11 cellular contexts compared by ENCODE assay signal in the genomic region with DNA sequence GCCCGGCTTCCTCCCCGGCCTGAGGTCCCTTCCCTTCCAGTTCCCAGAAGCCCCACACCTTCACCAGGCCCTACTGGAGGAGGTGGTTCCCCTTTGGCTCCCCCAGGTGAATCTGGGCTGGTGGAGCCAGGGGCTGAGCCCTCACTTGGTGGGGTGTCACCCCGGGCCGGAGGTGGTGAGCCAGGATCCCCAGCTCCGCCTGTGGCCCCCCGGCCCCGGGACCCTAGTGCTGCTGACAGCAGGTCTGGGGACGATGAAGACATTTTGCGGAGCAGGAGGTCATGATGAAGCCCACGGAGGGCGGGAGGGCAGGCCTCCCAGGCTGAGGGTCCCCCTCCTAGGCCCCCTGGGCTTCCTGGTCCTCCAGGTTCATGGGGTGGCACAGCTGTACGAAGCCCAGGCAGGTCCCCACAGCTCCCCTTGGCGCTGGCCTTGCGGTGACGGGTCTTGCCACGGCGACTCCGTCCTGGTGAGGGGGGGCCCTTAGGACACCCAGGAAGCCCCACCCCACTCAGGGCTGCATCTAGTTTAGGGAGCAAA. TPM values are rescaled to one million over a fixed set of nuclear protein-coding genes. Genes with fewer than 3 reads are reported as not detected.
A peak's percentile ranks its signal among the peaks of the same experiment; 100 is the strongest.
DNase-seq lines count a peak whose midpoint lies in the region; ATAC-seq and TF ChIP-seq lines count a peak whose summit lies in the region.
"Had no signal": no experiment of that assay in that cellular context is flagged by ENCODE, and none has a peak within 500 bp of the region (broad histone marks: within the 10 kb centered on the region; RNA-seq: fewer than 3 reads in every experiment).

No MANE protein-coding gene starts in this region.

- POLR2A ChIA-PET in PC-3 (lab: Charles Lee; ENCODE audit: unreplicated experiment) = interaction anchor here (0.5 kb wide), 1 partner anchor 9 kb away, joined by 7 read pairs; no protein-coding TSS in a partner anchor

- no peaks in the 10 kb centered on the region for H3K79me1 ChIP-seq in trophoblast cell (ENCODE audit: low read length)

- H4K12ac ChIP-seq in trophoblast cell (ENCODE audit: low read depth, low read length) = peak overlapping the region; percentile 23

- no peak overlapping the region for H3K23ac ChIP-seq in trophoblast cell (ENCODE audit: low read length)

- no peaks in the 10 kb centered on the region for H3K79me2 ChIP-seq in trophoblast cell (ENCODE audit: control insufficient read depth, insufficient read depth, low read length, poor library complexity)
- H3K79me2 ChIP-seq in PC-3 (ENCODE audit: low read length) = no peaks in the 10 kb centered on the region; the same call in 1 of the 2 replicates

- intact Hi-C loops in PC-3 (cut with micrococcal nuclease) = no loop called here

- no peak overlapping the region for H3K9ac ChIP-seq in HUES48 (ENCODE audit: low read depth, low read length)
- H3K9ac ChIP-seq in trophoblast cell (ENCODE audit: low read length) = no peak overlapping the region
- no peak overlapping the region for H3K9ac ChIP-seq in PC-3 (ENCODE audit: low read length)

- peak overlapping the region; percentile 12 for H4K8ac ChIP-seq in trophoblast cell (ENCODE audit: low read depth, low read length)

- H3K27ac ChIP-seq in HUES48 (ENCODE audit: low read depth, low read length) (peak overlapping the region; percentile 61), esophagus (ENCODE audit: low read depth in 2 of 2, low read length in 1 of 2) (peak overlapping the region; percentile 54 to 73), trophoblast cell (ENCODE audit: low read depth, low read length) (no peak overlapping the region), PC-3 (ENCODE audit: low read length) (no peak overlapping the region)
- H3K27ac ChIP-seq: foreskin keratinocyte had no signal

- H3K18ac ChIP-seq in trophoblast cell (ENCODE audit: low read length) = no peak overlapping the region

- peaks cover 33% of the 10 kb centered on the region for H4K20me1 ChIP-seq in PC-3 (ENCODE audit: low read length)

- no peak for TF ChIP-seq CTCF in PC-3 (conservative IDR thresholded peaks at IDR 0.05; ENCODE audit: low read depth, low read length)

- WGBS in esophagus, 2 donors = 59 to 75% methylated on average over 18 of the region's 18 CpGs
- WGBS in trophoblast cell (ENCODE audit: extremely low coverage, insufficient coverage, insufficient read length) = no CpG with 5 or more reads among the region's 18 CpGs

- no peak overlapping the region for H2BK5ac ChIP-seq in trophoblast cell (ENCODE audit: low read depth, low read length, poor library complexity)

- ATAC-seq in GM21423 (IDR thresholded peaks at IDR 0.05; ENCODE audit: unreplicated experiment) (no peak), PC-3 (no peak)

- H2BK120ac ChIP-seq in trophoblast cell (ENCODE audit: insufficient read depth, low read length, poor library complexity) = no peak overlapping the region

- H2AK5ac ChIP-seq in trophoblast cell (ENCODE audit: low read length) = no peak overlapping the region

- H3K4ac ChIP-seq in trophoblast cell (ENCODE audit: low read depth, low read length) = no peak overlapping the region

- H3K4me3 ChIP-seq in HUES48 (ENCODE audit: low read depth, low read length) = no peak overlapping the region
- H3K4me3 ChIP-seq in esophagus (ENCODE audit: low read depth in 1 of 2, low read length in 2 of 2) = no peak overlapping the region
- no peak overlapping the region for H3K4me3 ChIP-seq in trophoblast cell (ENCODE audit: low read depth, low read length)
- no peak overlapping the region for H3K4me3 ChIP-seq in PC-3 (ENCODE audit: low read length)
- H3K4me3 ChIP-seq: lung had no signal

- H3F3A ChIP-seq in PC-3 (ENCODE audit: low read length, unreplicated experiment) = peaks cover 24% of the 10 kb centered on the region

- DNase-seq in trophoblast cell = no peak
- no peak for DNase-seq in midbrain (lab: John Stamatoyannopoulos, UW)
- no peak for DNase-seq in PC-3
- DNase-seq: activated gamma-delta T cell treated with Interleukin-2 at 50 U/mL for 16 hours, SHP77 had no signal

- no peaks in the 10 kb centered on the region for H3K9me3 ChIP-seq in HUES48 (ENCODE audit: control insufficient read depth, insufficient read depth, low read length)
- H3K9me3 ChIP-seq in esophagus (ENCODE audit: control insufficient read depth in 2 of 2, insufficient read depth in 1 of 2, low read depth in 1 of 2, low read length in 1 of 2) = no peaks in the 10 kb centered on the region
- H3K9me3 ChIP-seq in trophoblast cell (ENCODE audit: insufficient read depth, low read depth, low read length) = no peaks in the 10 kb centered on the region
- H3K9me3 ChIP-seq in PC-3 (ENCODE audit: low read length) = no peaks in the 10 kb centered on the region

- H3K27me3 ChIP-seq in HUES48 (ENCODE audit: control insufficient read depth, insufficient read depth, low read length) (no peaks in the 10 kb centered on the region), esophagus (ENCODE audit: control insufficient read depth in 1 of 2, insufficient read depth in 2 of 2, low read length in 2 of 2) (no peaks in the 10 kb centered on the region), trophoblast cell (ENCODE audit: insufficient read depth, low read length) (no peaks in the 10 kb centered on the region), PC-3 (ENCODE audit: low read length) (no peaks in the 10 kb centered on the region)
- H3K27me3 ChIP-seq: foreskin keratinocyte had no signal

- no peak overlapping the region for H2BK12ac ChIP-seq in trophoblast cell (ENCODE audit: low read length)

- peaks cover 81% of the 10 kb centered on the region for H3K36me3 ChIP-seq in HUES48 (ENCODE audit: control insufficient read depth, insufficient read depth, low read length)
- peaks cover 8 to 23% of the 10 kb centered on the region in 2 donors for H3K36me3 ChIP-seq in esophagus (ENCODE audit: control insufficient read depth in 2 of 2, insufficient read depth in 2 of 2, low read length in 1 of 2)
- peaks cover 48 to 69% of the 10 kb centered on the region in 2 experiments for H3K36me3 ChIP-seq in trophoblast cell (ENCODE audit: control insufficient read depth in 1 of 2, insufficient read depth in 2 of 2, low read length in 2 of 2)
- peaks cover 57% of the 10 kb centered on the region for H3K36me3 ChIP-seq in PC-3 (ENCODE audit: low read depth, low read length)

- no TSS peak for BruUV-seq in PC-3 (replicated peaks; lab: Mats Ljungman, UMichigan)

- no peaks in the 10 kb centered on the region for H3K9me2 ChIP-seq in PC-3 (replicated peaks; ENCODE audit: low read length)

- H3K4me2 ChIP-seq in trophoblast cell (ENCODE audit: low read length) = no peak overlapping the region
- H3K4me2 ChIP-seq in PC-3 (ENCODE audit: low read length) = no peak overlapping the region

- no peak overlapping the region for H4K91ac ChIP-seq in trophoblast cell (ENCODE audit: low read depth, low read length)

- CTCF ChIA-PET in PC-3 (lab: Charles Lee) = interaction anchor here (0.9 kb wide), 1 partner anchor 26 kb away, joined by 4 read pairs; no protein-coding TSS in a partner anchor

- H2AFZ ChIP-seq in trophoblast cell (ENCODE audit: insufficient read depth, low read length, poor library complexity) (no peak overlapping the region), PC-3 (ENCODE audit: low read length) (no peak overlapping the region)

- H3K14ac ChIP-seq in trophoblast cell (ENCODE audit: low read length) = no peak overlapping the region

- H3K4me1 ChIP-seq in HUES48 (ENCODE audit: control insufficient read depth, insufficient read depth, low read length) (0 out of 2 replicates have a peak, but pooled peaks cover 4% of the 10 kb centered on the region), esophagus (ENCODE audit: control insufficient read depth in 2 of 2, insufficient read depth in 2 of 2, low read length in 1 of 2) (peaks cover 7 to 14% of the 10 kb centered on the region in 2 donors), trophoblast cell (ENCODE audit: control insufficient read depth in 1 of 2, insufficient read depth in 2 of 2, low read length in 2 of 2) (no peaks in the 10 kb centered on the region), PC-3 (ENCODE audit: insufficient read depth, low read length) (no peaks in the 10 kb centered on the region)

RNA-seq across cellular contexts. Expression of a gene that starts 16.6 kb away (rescaled TPM):
- polyA plus RNA-seq in esophagus = 1 to 10 TPM; 6.2 to 8.5 TPM
- polyA plus RNA-seq in trophoblast cell (2013) = 5.5 and 5.8 TPM in 2 replicates
- 8.5 and 9.6 TPM in 2 replicates for total RNA-seq in PC-3 (2014; rRNA removed)

RNA-seq across cellular contexts. Expression of a gene that starts 18.4 kb away (rescaled TPM):
- polyA plus RNA-seq in esophagus = 10 to 100 TPM; 20.1 to 24.8 TPM
- 27.8 and 29.3 TPM in 2 replicates for polyA plus RNA-seq in trophoblast cell (2013)
- total RNA-seq in PC-3 (2014; rRNA removed) = 82.0 and 98.9 TPM in 2 replicates

RNA-seq across cellular contexts. Expression of a gene that starts 24.6 kb away (rescaled TPM):
- under 1 TPM in 1 of 2 donors, not detected in 1; 0.12 TPM for polyA plus RNA-seq in esophagus
- polyA plus RNA-seq in trophoblast cell (2013) = 0.18 and 0.23 TPM in 2 replicates
- not detected in 2 replicates for total RNA-seq in PC-3 (2014; rRNA removed)
- total RNA-seq: foreskin keratinocyte, lung, MCF 10A had no signal

RNA-seq across cellular contexts. Expression of a gene that starts 30.8 kb away (rescaled TPM):
- 100 to 1,000 TPM; 330 to 344 TPM for polyA plus RNA-seq in esophagus
- polyA plus RNA-seq in trophoblast cell (2013) = 585 and 609 TPM in 2 replicates
- total RNA-seq in PC-3 (2014; rRNA removed) = 204 and 306 TPM in 2 replicates

RNA-seq across cellular contexts. Expression of a gene that starts 41.2 kb away (rescaled TPM):
- polyA plus RNA-seq in esophagus = 100 to 1,000 TPM in 1 of 2 donors, 10 to 100 TPM in 1; 73.8 to 119 TPM
- polyA plus RNA-seq in trophoblast cell (2013) = 229 and 234 TPM in 2 replicates
- total RNA-seq in PC-3 (2014; rRNA removed) = 54.2 and 60.9 TPM in 2 replicates

Comparison
In these comparisons a context has a peak if more than half of its experiments do, and no peak if none do; other contexts are left out.
1. H3K27ac ChIP-seq: peak in HUES48 (single experiment) and esophagus (2 of 2); none in trophoblast cell (single experiment) and PC-3 (single experiment).